In genomic region chr5:10559883-10560282, GRCh38 we compare ENCODE assay signal across 18 cellular contexts. TPM values are rescaled to one million over a fixed set of nuclear protein-coding genes. Genes with fewer than 3 reads are reported as not detected.
DNase-seq lines count a peak whose midpoint lies in the region; ATAC-seq lines count a peak whose summit lies in the region.
"Had no signal": no experiment of that assay in that cellular context is flagged by ENCODE, and none has a peak within 500 bp of the region (broad histone marks: within the 10 kb centered on the region; RNA-seq: fewer than 3 reads in every experiment).

No MANE protein-coding gene starts in this region.

- H3K23ac ChIP-seq in trophoblast cell (ENCODE audit: low read length), result no peak overlapping the region

- H3K27ac ChIP-seq in trophoblast cell (ENCODE audit: low read depth, low read length), result peak overlapping the region; percentile 26
- H3K27ac ChIP-seq: BLaER1 had no signal

- no peak overlapping the region for H3K4me3 ChIP-seq in trophoblast cell (ENCODE audit: low read depth, low read length)
- H3K4me3 ChIP-seq: BLaER1 had no signal

- H2AK5ac ChIP-seq in trophoblast cell (ENCODE audit: low read length), result no peak overlapping the region

- no peak overlapping the region for H4K12ac ChIP-seq in trophoblast cell (ENCODE audit: low read depth, low read length)

- H4K91ac ChIP-seq in trophoblast cell (ENCODE audit: low read depth, low read length), result no peak overlapping the region

- ATAC-seq in GM21381 (IDR thresholded peaks at IDR 0.05; ENCODE audit: unreplicated experiment) (no peak), HG02588 (IDR thresholded peaks at IDR 0.05; ENCODE audit: unreplicated experiment) (no peak)
- ATAC-seq: CD8-positive, alpha-beta T cell; PC-3 had no signal

- H3K18ac ChIP-seq in trophoblast cell (ENCODE audit: low read length), result no peak overlapping the region

- peak; percentile 91 for DNase-seq in amniotic epithelial cell (ENCODE audit: low read depth)
- peak; percentile 60 for DNase-seq in iris pigment epithelial cell (ENCODE audit: low read depth)
- DNase-seq in trophoblast cell, result peak; percentile 27 to 68
- DNase-seq in posterior cingulate gyrus, result no peak
- DNase-seq in SKM-1 (lab: John Stamatoyannopoulos, UW; ENCODE audit: unreplicated experiment), result no peak
- DNase-seq: CD8-positive, alpha-beta T cell; DMS53; NCI-H1048; NCI-H1436; NCI-H1930; NCI-H345; NCI-H524 treated with DMSO at 0.1 percent for 48 hours; PC-3; RPMI8226; SHP77 treated with DMSO at 0.1 percent for 48 hours had no signal

- no peak overlapping the region for H2AFZ ChIP-seq in trophoblast cell (ENCODE audit: insufficient read depth, low read length, poor library complexity)

- H2BK5ac ChIP-seq in trophoblast cell (ENCODE audit: low read depth, low read length, poor library complexity), result no peak overlapping the region

- no peaks in the 10 kb centered on the region for H3K9me3 ChIP-seq in trophoblast cell (ENCODE audit: insufficient read depth, low read depth, low read length)
- H3K9me3 ChIP-seq: BLaER1 had no signal

- H3K79me1 ChIP-seq in trophoblast cell (ENCODE audit: low read length), result peaks cover 37% of the 10 kb centered on the region

- H3K79me2 ChIP-seq in trophoblast cell (ENCODE audit: control insufficient read depth, insufficient read depth, low read length, poor library complexity), result peaks cover 11% of the 10 kb centered on the region

- H3K36me3 ChIP-seq in trophoblast cell (ENCODE audit: control insufficient read depth in 1 of 2, insufficient read depth in 2 of 2, low read length in 2 of 2), result no peaks in the 10 kb centered on the region
- H3K36me3 ChIP-seq: BLaER1 had no signal

- H3K4me2 ChIP-seq in trophoblast cell (ENCODE audit: low read length), result no peak overlapping the region
- H3K4me2 ChIP-seq: BLaER1 had no signal

- H3K4me1 ChIP-seq in trophoblast cell (ENCODE audit: control insufficient read depth in 1 of 2, insufficient read depth in 2 of 2, low read length in 2 of 2), result peaks cover 22 to 32% of the 10 kb centered on the region in 2 experiments

- no peak overlapping the region for H2BK120ac ChIP-seq in trophoblast cell (ENCODE audit: insufficient read depth, low read length, poor library complexity)

- WGBS in trophoblast cell (ENCODE audit: extremely low coverage, insufficient coverage, insufficient read length), result no CpG with 5 or more reads among the region's 7 CpGs

- no peak overlapping the region for H3K4ac ChIP-seq in trophoblast cell (ENCODE audit: low read depth, low read length)

- no peak overlapping the region for H2BK12ac ChIP-seq in trophoblast cell (ENCODE audit: low read length)

- H3K9ac ChIP-seq in trophoblast cell (ENCODE audit: low read length), result no peak overlapping the region
- H3K9ac ChIP-seq: BLaER1 had no signal

- no peaks in the 10 kb centered on the region for H3K27me3 ChIP-seq in trophoblast cell (ENCODE audit: insufficient read depth, low read length)
- H3K27me3 ChIP-seq: BLaER1 had no signal

- H3K14ac ChIP-seq in trophoblast cell (ENCODE audit: low read length), result no peak overlapping the region

- H4K8ac ChIP-seq in trophoblast cell (ENCODE audit: low read depth, low read length), result no peak overlapping the region

- intact Hi-C loops in posterior cingulate gyrus (cut with DNase I), result no loop called here

RNA-seq across cellular contexts. Expression of gene ANKRD33B, which starts 4.0 kb away (rescaled TPM):
- polyA plus RNA-seq in trophoblast cell (2013), result 11.4 and 11.6 TPM in 2 replicates

Comparison
In these comparisons a context has a peak if more than half of its experiments do, and no peak if none do; other contexts are left out.
1. DNase-seq: peak in amniotic epithelial cell (single experiment), iris pigment epithelial cell (single experiment) and trophoblast cell (2 of 2); none in posterior cingulate gyrus (0 of 10) and SKM-1 (single experiment).